1 cellular context compared by ENCODE assay signal in genomic region chr17:36182176-36183000, GRCh38.
TF ChIP-seq lines count a peak whose summit lies in the region.

No MANE protein-coding gene starts in this region.

TF ChIP-seq in HepG2, 621 proteins besides CTCF, POLR2A, EP300 and RAD21:
- TF ChIP-seq CSRNP1 (CRISPR knock-in tag; IDR thresholded peaks at IDR 0.05) (0 out of 2 replicates have a peak, but pooled peaks have one; percentile 7), ZNF788 (CRISPR knock-in tag; IDR thresholded peaks at IDR 0.05; ENCODE audit: borderline replicate concordance) (peak; percentile 65; the same call in 1 of the 2 replicates), MNT (IDR thresholded peaks at IDR 0.05) (peak; percentile 84), MEF2D (CRISPR knock-in tag; IDR thresholded peaks at IDR 0.05) (no peak), CENPT (CRISPR knock-in tag; IDR thresholded peaks at IDR 0.05; ENCODE audit: low read depth) (0 out of 2 replicates have a peak, but pooled peaks have one; percentile 23), HOXA9 (CRISPR knock-in tag; IDR thresholded peaks at IDR 0.05; ENCODE audit: borderline replicate concordance) (peak; percentile 53; the same call in 1 of the 2 replicates), ZBTB3 (CRISPR knock-in tag; IDR thresholded peaks at IDR 0.05; ENCODE audit: borderline replicate concordance, low read depth) (no peak), THAP8 (CRISPR knock-in tag; IDR thresholded peaks at IDR 0.05; ENCODE audit: borderline replicate concordance) (no peak), NR2F2 (IDR thresholded peaks at IDR 0.05; ENCODE audit: borderline replicate concordance, low read depth) (no peak), ZNF260 (CRISPR knock-in tag; IDR thresholded peaks at IDR 0.05; ENCODE audit: borderline replicate concordance, low read depth) (no peak), XRCC5 (optimal IDR thresholded peaks at IDR 0.05; ENCODE audit: low read length) (no peak), ZBTB7A (CRISPR knock-in tag; IDR thresholded peaks at IDR 0.05) (no peak), ZNF768 (CRISPR knock-in tag; IDR thresholded peaks at IDR 0.05) (peak; percentile 22; the same call in 1 of the 2 replicates), GTF3A (CRISPR knock-in tag; conservative IDR thresholded peaks at IDR 0.05) (no peak), DNMT1 (CRISPR knock-in tag; IDR thresholded peaks at IDR 0.05) (peak; percentile 45; the same call in 1 of the 2 replicates), EED (CRISPR knock-in tag; IDR thresholded peaks at IDR 0.05) (0 out of 2 replicates have a peak, but pooled peaks have one; percentile 57), ZNF430 (CRISPR knock-in tag; IDR thresholded peaks at IDR 0.05) (peak; percentile 43; the same call in 1 of the 2 replicates), ZNF235 (CRISPR knock-in tag; IDR thresholded peaks at IDR 0.05; ENCODE audit: borderline replicate concordance) (0 out of 2 replicates have a peak, but pooled peaks have one; percentile 8), MTERF4 (CRISPR knock-in tag; IDR thresholded peaks at IDR 0.05) (0 out of 2 replicates have a peak, but pooled peaks have one; percentile 27)
